Comparison of ENCODE assay signal across 2 cellular contexts in genomic region chr6:157603314-157603940, GRCh38.
TF ChIP-seq lines count a peak whose summit lies in the region.

No MANE protein-coding gene starts in this region.

TF ChIP-seq in H1, 55 proteins besides CTCF, POLR2A, EP300 and RAD21:
- TF ChIP-seq JUN (IDR thresholded peaks at IDR 0.05; ENCODE audit: low read depth, low read length) (no peak), RXRA (IDR thresholded peaks at IDR 0.05; ENCODE audit: insufficient read depth, low read depth, low read length) (no peak), PHF8 (conservative IDR thresholded peaks at IDR 0.05; ENCODE audit: low read depth, low read length) (no peak), CEBPB (IDR thresholded peaks at IDR 0.05; ENCODE audit: low read depth, low read length) (no peak), ZNF274 (IDR thresholded peaks at IDR 0.05; ENCODE audit: borderline replicate concordance, extremely low read depth, low read length) (no peak), TEAD4 (IDR thresholded peaks at IDR 0.05; ENCODE audit: low read depth, low read length) (no peak)
TF ChIP-seq in H1: peak in this region for 0.

TF ChIP-seq in GM12891, 5 proteins besides CTCF, POLR2A, EP300 and RAD21:
- no peak for TF ChIP-seq TAF1 (IDR thresholded peaks at IDR 0.05; ENCODE audit: low read depth, low read length)
- TF ChIP-seq POU2F2 (IDR thresholded peaks at IDR 0.05; ENCODE audit: low read depth, low read length), result no peak
- no peak for TF ChIP-seq SPI1 (IDR thresholded peaks at IDR 0.05; ENCODE audit: low read depth, low read length)
- no peak for TF ChIP-seq POLR2AphosphoS5 (IDR thresholded peaks at IDR 0.05; ENCODE audit: low read depth, low read length)
- no peak for TF ChIP-seq PAX5 (IDR thresholded peaks at IDR 0.05; ENCODE audit: insufficient read depth, low read length, severe bottlenecking)
TF ChIP-seq in GM12891: peak in this region for 0.
